Comparison of ENCODE assay signal across 21 cellular contexts in the genomic region with DNA sequence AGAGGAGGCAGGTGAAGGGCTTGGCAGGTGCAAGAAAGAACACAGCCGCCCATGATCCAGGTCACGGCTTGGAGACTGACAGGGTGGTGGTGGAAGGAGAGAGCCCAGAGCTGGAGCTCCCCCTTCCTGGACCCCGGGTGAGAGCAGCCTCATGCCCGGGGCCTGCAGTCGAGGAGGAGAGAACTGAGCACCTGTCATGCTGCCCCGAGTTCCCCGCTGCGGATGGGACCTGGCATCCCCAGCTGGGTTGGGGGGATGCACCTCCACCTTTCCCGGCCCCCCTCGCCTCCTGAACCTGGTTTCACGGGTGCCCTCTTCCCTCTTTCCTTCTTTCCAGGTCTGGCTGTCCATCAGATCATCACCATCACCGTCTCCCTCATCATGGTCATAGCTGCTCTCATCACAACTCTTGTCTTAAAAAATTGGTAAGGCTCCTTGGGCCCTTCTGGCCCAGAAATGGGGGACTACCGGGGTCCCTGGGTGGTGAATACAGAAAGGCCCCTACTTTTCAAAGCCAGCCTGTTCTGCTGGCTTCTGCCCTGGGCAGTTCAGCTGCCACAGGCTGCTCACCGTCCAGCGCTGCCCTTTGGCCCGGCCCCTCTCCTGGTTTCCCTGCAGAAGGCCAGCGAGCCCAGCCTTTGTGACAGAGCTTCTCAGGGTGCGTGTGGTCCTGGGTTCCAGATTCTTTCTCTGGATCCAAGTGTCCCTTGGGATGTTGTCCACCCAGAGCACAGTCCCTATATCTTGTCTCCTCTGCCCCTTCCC.
DNase-seq lines count a peak whose midpoint lies in the region; ATAC-seq and TF ChIP-seq lines count a peak whose summit lies in the region.
"Had no signal": no experiment of that assay in that cellular context is flagged by ENCODE, and none has a peak within 500 bp of the region (broad histone marks: within the 10 kb centered on the region; RNA-seq: fewer than 3 reads in every experiment).

No MANE protein-coding gene starts in this region.

- no peak overlapping the region for H3K27ac ChIP-seq in endodermal cell (ENCODE audit: low read depth, low read length)
- no peak overlapping the region for H3K27ac ChIP-seq in osteoblast (ENCODE audit: low read depth, low read length)
- H3K27ac ChIP-seq: 22Rv1; A549; BLaER1 treated with 17β-estradiol and CSF1 and Interleukin-3, amounts not matched to agents 10 nM and 100 nM; GM23248 had no signal

- H3K4me3 Mint-ChIP-seq in activated naive CD4-positive, alpha-beta T cell treated with anti-CD3 and anti-CD28 coated beads, Interleukin-2, amount 10 ng/mL, durations not matched to agents 7 days and 5 days = no peak overlapping the region
- H3K4me3 Mint-ChIP-seq in activated naive CD4-positive, alpha-beta T cell treated with anti-CD3 and anti-CD28 coated beads for 36 hours = no peak overlapping the region
- no peak overlapping the region for H3K4me3 Mint-ChIP-seq in endodermal cell
- H3K4me3 Mint-ChIP-seq: CD14-positive monocyte; CD4-positive, alpha-beta T cell; CD8-positive, alpha-beta memory T cell had no signal

- H3K9me3 ChIP-seq in endodermal cell (ENCODE audit: control insufficient read depth, low read length) (no peaks in the 10 kb centered on the region), osteoblast (ENCODE audit: low read depth, low read length) (no peaks in the 10 kb centered on the region)
- H3K9me3 ChIP-seq: A549; BE2C; BLaER1 treated with 17β-estradiol and CSF1 and Interleukin-3, amounts not matched to agents 10 nM and 100 nM had no signal

- DNase-seq in activated naive CD4-positive, alpha-beta T cell treated with anti-CD3 and anti-CD28 coated beads, Interleukin-2, amount 10 ng/mL, durations not matched to agents 7 days and 5 days = no peak
- DNase-seq in activated naive CD4-positive, alpha-beta T cell treated with anti-CD3 and anti-CD28 coated beads for 36 hours = no peak
- no peak for DNase-seq in endodermal cell
- peak; percentile 65 for DNase-seq in osteoblast (ENCODE audit: insufficient read length, low spot score, missing footprints)
- no peak for DNase-seq in DMS 273 treated with DMSO at 0.1 percent for 48 hours (lab: John Stamatoyannopoulos, UW)
- DNase-seq: ACHN; AML-193; BE2C; CD4-positive, alpha-beta T cell; CD8-positive, alpha-beta memory T cell; DMS53; DMS79 treated with DMSO at 0.1 percent for 48 hours; GF-D8; GM23248; HCEC 1CT had no signal

- CTCF ChIA-PET in activated naive CD4-positive, alpha-beta T cell treated with anti-CD3 and anti-CD28 coated beads, Interleukin-2, amount 10 ng/mL, durations not matched to agents 7 days and 5 days (lab: Charles Lee) = no interaction called here
- CTCF ChIA-PET in activated naive CD4-positive, alpha-beta T cell treated with anti-CD3 and anti-CD28 coated beads for 36 hours (lab: Charles Lee) = interaction anchor here (1.0 kb wide), 1 partner anchor 8 kb away, joined by 3 read pairs; no protein-coding TSS in a partner anchor

- ATAC-seq in GM18858 (IDR thresholded peaks at IDR 0.05; ENCODE audit: unreplicated experiment) = no peak
- ATAC-seq in GM19023 (IDR thresholded peaks at IDR 0.05; ENCODE audit: unreplicated experiment) = no peak
- ATAC-seq: A549 had no signal

- no peaks in the 10 kb centered on the region for H3K79me2 ChIP-seq in osteoblast (ENCODE audit: insufficient read depth, low read length)

- H3K27me3 ChIP-seq in endodermal cell (ENCODE audit: control insufficient read depth, insufficient read depth, low read length, poor library complexity, severe bottlenecking) (no peaks in the 10 kb centered on the region), osteoblast (ENCODE audit: insufficient read depth, low read length) (no peaks in the 10 kb centered on the region)
- H3K27me3 ChIP-seq: BE2C; BLaER1 treated with 17β-estradiol and CSF1 and Interleukin-3, amounts not matched to agents 10 nM and 100 nM had no signal

- no peaks in the 10 kb centered on the region for H4K20me1 ChIP-seq in osteoblast (ENCODE audit: insufficient read depth, low read length)

- H3K27ac Mint-ChIP-seq in activated naive CD4-positive, alpha-beta T cell treated with anti-CD3 and anti-CD28 coated beads, Interleukin-2, amount 10 ng/mL, durations not matched to agents 7 days and 5 days = peak overlapping the region; percentile 33
- H3K27ac Mint-ChIP-seq in activated naive CD4-positive, alpha-beta T cell treated with anti-CD3 and anti-CD28 coated beads for 36 hours = no peak overlapping the region
- no peak overlapping the region for H3K27ac Mint-ChIP-seq in endodermal cell
- H3K27ac Mint-ChIP-seq: CD14-positive monocyte; CD4-positive, alpha-beta T cell had no signal

- no peaks in the 10 kb centered on the region for H3K4me1 Mint-ChIP-seq in activated naive CD4-positive, alpha-beta T cell treated with anti-CD3 and anti-CD28 coated beads, Interleukin-2, amount 10 ng/mL, durations not matched to agents 7 days and 5 days
- no peaks in the 10 kb centered on the region for H3K4me1 Mint-ChIP-seq in activated naive CD4-positive, alpha-beta T cell treated with anti-CD3 and anti-CD28 coated beads for 36 hours (ENCODE audit: low read depth)
- peaks cover 7% of the 10 kb centered on the region for H3K4me1 Mint-ChIP-seq in endodermal cell
- H3K4me1 Mint-ChIP-seq: CD14-positive monocyte; CD8-positive, alpha-beta memory T cell had no signal

- H3K36me3 Mint-ChIP-seq in activated naive CD4-positive, alpha-beta T cell treated with anti-CD3 and anti-CD28 coated beads, Interleukin-2, amount 10 ng/mL, durations not matched to agents 7 days and 5 days = no peaks in the 10 kb centered on the region
- no peaks in the 10 kb centered on the region for H3K36me3 Mint-ChIP-seq in activated naive CD4-positive, alpha-beta T cell treated with anti-CD3 and anti-CD28 coated beads for 36 hours (ENCODE audit: low read depth)
- H3K36me3 Mint-ChIP-seq in endodermal cell (ENCODE audit: low read depth) = peaks cover 28% of the 10 kb centered on the region
- H3K36me3 Mint-ChIP-seq: CD14-positive monocyte had no signal

- H3K4me3 ChIP-seq in endodermal cell (ENCODE audit: low read length) (no peak overlapping the region), osteoblast (ENCODE audit: insufficient read depth, low read length) (no peak overlapping the region)
- H3K4me3 ChIP-seq: A549; BLaER1 treated with 17β-estradiol and CSF1 and Interleukin-3, amounts not matched to agents 10 nM and 100 nM; GM23248 had no signal

- no peaks in the 10 kb centered on the region for H3K9me3 Mint-ChIP-seq in activated naive CD4-positive, alpha-beta T cell treated with anti-CD3 and anti-CD28 coated beads, Interleukin-2, amount 10 ng/mL, durations not matched to agents 7 days and 5 days
- H3K9me3 Mint-ChIP-seq in activated naive CD4-positive, alpha-beta T cell treated with anti-CD3 and anti-CD28 coated beads for 36 hours = no peaks in the 10 kb centered on the region
- no peaks in the 10 kb centered on the region for H3K9me3 Mint-ChIP-seq in endodermal cell
- H3K9me3 Mint-ChIP-seq: CD4-positive, alpha-beta T cell; CD8-positive, alpha-beta memory T cell had no signal

- H3K9ac ChIP-seq in endodermal cell (ENCODE audit: extremely low read depth, low read length, poor library complexity, severe bottlenecking) = no peak overlapping the region
- H3K9ac ChIP-seq: BLaER1 treated with 17β-estradiol and CSF1 and Interleukin-3, amounts not matched to agents 10 nM and 100 nM; GM23248 had no signal

- no peaks in the 10 kb centered on the region for H3K4me1 ChIP-seq in endodermal cell (ENCODE audit: control insufficient read depth, insufficient read depth, low read length)
- H3K4me1 ChIP-seq in osteoblast (ENCODE audit: insufficient read depth, low read length) = no peaks in the 10 kb centered on the region
- H3K4me1 ChIP-seq: A549; BE2C; BLaER1 treated with 17β-estradiol and CSF1 and Interleukin-3, amounts not matched to agents 10 nM and 100 nM had no signal

- 91 to 92% methylated on average over 12 to 18 of the region's 18 CpGs for WGBS in endodermal cell (ENCODE audit: insufficient coverage in 1 of 2, insufficient read length in 1 of 2), 2 experiments

- TF ChIP-seq CTCF in endodermal cell (conservative IDR thresholded peaks at IDR 0.05) (peak; percentile 41), osteoblast (IDR thresholded peaks at IDR 0.05; ENCODE audit: extremely low read depth, low read depth, low read length) (no peak)

- H3K27me3 Mint-ChIP-seq in activated naive CD4-positive, alpha-beta T cell treated with anti-CD3 and anti-CD28 coated beads, Interleukin-2, amount 10 ng/mL, durations not matched to agents 7 days and 5 days = no peaks in the 10 kb centered on the region
- H3K27me3 Mint-ChIP-seq in activated naive CD4-positive, alpha-beta T cell treated with anti-CD3 and anti-CD28 coated beads for 36 hours (ENCODE audit: low read depth) = no peaks in the 10 kb centered on the region
- peaks cover 4% of the 10 kb centered on the region for H3K27me3 Mint-ChIP-seq in endodermal cell (ENCODE audit: insufficient read depth)

- H3K4me2 ChIP-seq in osteoblast (ENCODE audit: insufficient read depth, low read length) = no peak overlapping the region
- H3K4me2 ChIP-seq: A549; BLaER1 treated with 17β-estradiol and CSF1 and Interleukin-3, amounts not matched to agents 10 nM and 100 nM had no signal

- intact Hi-C loops in activated naive CD4-positive, alpha-beta T cell treated with anti-CD3 and anti-CD28 coated beads for 36 hours (cut with micrococcal nuclease) = no loop called here

- no peak overlapping the region for H2AFZ ChIP-seq in osteoblast (ENCODE audit: low read length)
- H2AFZ ChIP-seq: GM23248 had no signal

- peaks cover 48% of the 10 kb centered on the region for H3K36me3 ChIP-seq in endodermal cell (ENCODE audit: control insufficient read depth, insufficient read depth, low read length)
- H3K36me3 ChIP-seq in osteoblast (ENCODE audit: insufficient read depth, low read length) = no peaks in the 10 kb centered on the region
- H3K36me3 ChIP-seq: BE2C; BLaER1 treated with 17β-estradiol and CSF1 and Interleukin-3, amounts not matched to agents 10 nM and 100 nM had no signal
